In the genomic region with DNA sequence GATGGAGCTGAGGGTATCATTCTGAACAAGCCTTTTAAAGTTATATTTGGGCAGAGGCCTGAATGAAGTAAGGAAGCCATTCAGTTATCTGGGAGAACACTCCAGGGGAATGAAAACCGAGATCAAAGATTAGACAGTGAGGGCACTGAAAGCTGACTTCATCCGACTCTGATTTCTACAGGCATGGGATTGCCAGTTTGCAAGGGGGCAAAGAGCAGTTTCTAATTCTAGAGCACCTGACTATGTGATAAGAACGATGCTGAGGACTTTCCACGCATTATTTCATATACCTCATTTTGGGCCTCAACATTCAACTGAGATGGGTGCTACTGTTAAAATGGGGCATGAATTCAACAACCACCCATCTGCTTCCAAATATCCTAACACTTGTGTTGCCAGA, we compare ENCODE assay signal across 17 cellular contexts.
A peak's percentile ranks its signal among the peaks of the same experiment; 100 is the strongest.
DNase-seq lines count a peak whose midpoint lies in the region; ATAC-seq and TF ChIP-seq lines count a peak whose summit lies in the region.
"Had no signal": no experiment of that assay in that cellular context is flagged by ENCODE, and none has a peak within 500 bp of the region (broad histone marks: within the 10 kb centered on the region; RNA-seq: fewer than 3 reads in every experiment).

No MANE protein-coding gene starts in this region.

- no peaks in the 10 kb centered on the region for H4K20me1 ChIP-seq in GM23338 (replicated peaks; ENCODE audit: insufficient read depth)

- intact Hi-C loops in right lobe of liver (cut with DNase I) = no loop called here
- intact Hi-C loops in Right ventricle myocardium superior (cut with DNase I) = no loop called here
- intact Hi-C loops in activated CD4-positive, alpha-beta memory T cell treated with anti-CD3 and anti-CD28 coated beads for 36 hours (cut with micrococcal nuclease) = no loop called here

- no peaks in the 10 kb centered on the region for H3K27me3 Mint-ChIP-seq in T-helper 17 cell
- H3K27me3 Mint-ChIP-seq in activated CD4-positive, alpha-beta memory T cell treated with anti-CD3 and anti-CD28 coated beads for 36 hours = no peaks in the 10 kb centered on the region
- peaks cover 2% of the 10 kb centered on the region for H3K27me3 Mint-ChIP-seq in GM23338 (ENCODE audit: insufficient read depth, low read depth, poor library complexity)
- H3K27me3 Mint-ChIP-seq: CD4-positive, alpha-beta memory T cell had no signal

- H3K4me1 ChIP-seq in foreskin keratinocyte (peaks cover 9% of the 10 kb centered on the region), right lobe of liver (peaks cover 0 to 7% (median 0%) of the 10 kb centered on the region in 4 donors), GM23338 (ENCODE audit: insufficient read depth) (peaks cover 13% of the 10 kb centered on the region; the same call in 1 of the 2 replicates)

- no peak overlapping the region for H3K4me2 ChIP-seq in GM23338

- H3K4me3 ChIP-seq in right lobe of liver (no peak overlapping the region), GM23338 (no peak overlapping the region)
- H3K4me3 ChIP-seq: HAP-1 had no signal

- POLR2A ChIA-PET in activated CD4-positive, alpha-beta memory T cell treated with anti-CD3 and anti-CD28 coated beads for 36 hours (lab: Charles Lee) = no interaction called here

- H3K27ac ChIP-seq in epithelial cell of prostate = peak overlapping the region; percentile 79
- H3K27ac ChIP-seq in foreskin keratinocyte = peak overlapping the region; percentile 76
- no peak overlapping the region for H3K27ac ChIP-seq in right lobe of liver
- no peak overlapping the region for H3K27ac ChIP-seq in GM23338 (ENCODE audit: low read depth)

- DNase-seq in T-helper 17 cell (no peak), epithelial cell of prostate (ENCODE audit: low read depth, low spot score) (no peak), foreskin keratinocyte (no peak), right lobe of liver (no peak), Right ventricle myocardium superior (no peak), GM23338 (ENCODE audit: low spot score) (no peak)
- no peak for DNase-seq in stimulated activated CD4-positive, alpha-beta T cell treated with anti-CD3 and anti-CD28 coated beads, Interleukin-12 subunit alpha, Interleukin-12 subunit beta, amount 100 ng/mL, for 4 hours
- DNase-seq in activated CD4-positive, alpha-beta memory T cell treated with anti-CD3 and anti-CD28 coated beads for 36 hours = no peak
- DNase-seq: C1 segment of cervical spinal cord; Calu3; CD4-positive, alpha-beta memory T cell; COR-L47; DMS53; DMS79 treated with DMSO at 0.1 percent for 48 hours; GF-D8; GOT3 had no signal

- H3K4me1 Mint-ChIP-seq in T-helper 17 cell = peaks cover 4% of the 10 kb centered on the region
- H3K4me1 Mint-ChIP-seq in activated CD4-positive, alpha-beta memory T cell treated with anti-CD3 and anti-CD28 coated beads for 36 hours (ENCODE audit: low read depth) = no peaks in the 10 kb centered on the region
- H3K4me1 Mint-ChIP-seq in GM23338 = peaks cover 38% of the 10 kb centered on the region
- H3K4me1 Mint-ChIP-seq: CD4-positive, alpha-beta memory T cell had no signal

- H3K4me3 Mint-ChIP-seq in T-helper 17 cell (no peak overlapping the region), GM23338 (no peak overlapping the region)
- no peak overlapping the region for H3K4me3 Mint-ChIP-seq in activated CD4-positive, alpha-beta memory T cell treated with anti-CD3 and anti-CD28 coated beads for 36 hours
- H3K4me3 Mint-ChIP-seq: CD4-positive, alpha-beta memory T cell had no signal

- ATAC-seq in T-helper 17 cell = no peak
- ATAC-seq in foreskin keratinocyte = no peak
- peak in 3 of 4 donors; percentile 67 to 90 (median 76) for ATAC-seq in right lobe of liver
- no peak for ATAC-seq in Right ventricle myocardium superior (ENCODE audit: poor library complexity)
- ATAC-seq in GM23338 = no peak

- H2AFZ ChIP-seq in GM23338 = no peak overlapping the region

- TF ChIP-seq POLR2A in right lobe of liver (IDR thresholded peaks at IDR 0.05) = no peak

- H3F3A ChIP-seq in GM23338 (replicated peaks; ENCODE audit: low read depth) = no peaks in the 10 kb centered on the region

- H3K27ac Mint-ChIP-seq in T-helper 17 cell (peak overlapping the region; percentile 2), GM23338 (no peak overlapping the region)
- H3K27ac Mint-ChIP-seq in activated CD4-positive, alpha-beta memory T cell treated with anti-CD3 and anti-CD28 coated beads for 36 hours = no peak overlapping the region
- H3K27ac Mint-ChIP-seq: CD4-positive, alpha-beta memory T cell had no signal

- no peaks in the 10 kb centered on the region for H3K27me3 ChIP-seq in foreskin keratinocyte
- no peaks in the 10 kb centered on the region for H3K27me3 ChIP-seq in right lobe of liver
- no peaks in the 10 kb centered on the region for H3K27me3 ChIP-seq in GM23338 (ENCODE audit: insufficient read depth)

- TF ChIP-seq CTCF in foreskin keratinocyte (conservative IDR thresholded peaks at IDR 0.05) (no peak), right lobe of liver (IDR thresholded peaks at IDR 0.05) (no peak), GM23338 (conservative IDR thresholded peaks at IDR 0.05; ENCODE audit: low read depth in 2 of 2) (no peak)

- H3K36me3 Mint-ChIP-seq in T-helper 17 cell (ENCODE audit: low read depth) = no peaks in the 10 kb centered on the region
- no peaks in the 10 kb centered on the region for H3K36me3 Mint-ChIP-seq in activated CD4-positive, alpha-beta memory T cell treated with anti-CD3 and anti-CD28 coated beads for 36 hours
- no peaks in the 10 kb centered on the region for H3K36me3 Mint-ChIP-seq in GM23338 (ENCODE audit: low read depth)
- H3K36me3 Mint-ChIP-seq: CD4-positive, alpha-beta memory T cell had no signal

- no peaks in the 10 kb centered on the region for H3K9me2 ChIP-seq in GM23338 (ENCODE audit: insufficient read depth)

- H3K9me3 ChIP-seq in T-helper 17 cell (ENCODE audit: control insufficient read depth, low read length, poor library complexity, severe bottlenecking) (no peaks in the 10 kb centered on the region), right lobe of liver (no peaks in the 10 kb centered on the region)
- H3K9me3 ChIP-seq: HAP-1 had no signal

- H3K9me3 Mint-ChIP-seq in activated CD4-positive, alpha-beta memory T cell treated with anti-CD3 and anti-CD28 coated beads for 36 hours = no peaks in the 10 kb centered on the region
- H3K9me3 Mint-ChIP-seq in GM23338 = no peaks in the 10 kb centered on the region
- H3K9me3 Mint-ChIP-seq: CD4-positive, alpha-beta memory T cell had no signal

- CTCF ChIA-PET in activated CD4-positive, alpha-beta memory T cell treated with anti-CD3 and anti-CD28 coated beads for 36 hours (lab: Charles Lee) = no interaction called here

- H3K36me3 ChIP-seq in right lobe of liver (no peaks in the 10 kb centered on the region), GM23338 (ENCODE audit: insufficient read depth) (no peaks in the 10 kb centered on the region)
- H3K36me3 ChIP-seq: HAP-1 had no signal

- 55% methylated on average over 3 of the region's 4 CpGs for WGBS in right lobe of liver (ENCODE audit: insufficient coverage, low coverage, low lambda C conversion rate, missing lambda C conversion rate)

- no peaks in the 10 kb centered on the region for H3K79me2 ChIP-seq in GM23338 (replicated peaks; ENCODE audit: insufficient read depth)

TF ChIP-seq in GM23338, 12 proteins besides CTCF, POLR2A, EP300 and RAD21:
- no peak for TF ChIP-seq JUNB (IDR thresholded peaks at IDR 0.05; ENCODE audit: unreplicated experiment)

Comparison
In these comparisons a context has a peak if more than half of its experiments do, and no peak if none do; other contexts are left out.
1. ATAC-seq: peak in right lobe of liver (3 of 4); none in T-helper 17 cell (single experiment), foreskin keratinocyte (single experiment), Right ventricle myocardium superior (single experiment) and GM23338 (single experiment).
2. H3K27ac ChIP-seq: peak in epithelial cell of prostate (single experiment) and foreskin keratinocyte (single experiment); none in right lobe of liver (0 of 3) and GM23338 (single experiment).